In the genomic region with DNA sequence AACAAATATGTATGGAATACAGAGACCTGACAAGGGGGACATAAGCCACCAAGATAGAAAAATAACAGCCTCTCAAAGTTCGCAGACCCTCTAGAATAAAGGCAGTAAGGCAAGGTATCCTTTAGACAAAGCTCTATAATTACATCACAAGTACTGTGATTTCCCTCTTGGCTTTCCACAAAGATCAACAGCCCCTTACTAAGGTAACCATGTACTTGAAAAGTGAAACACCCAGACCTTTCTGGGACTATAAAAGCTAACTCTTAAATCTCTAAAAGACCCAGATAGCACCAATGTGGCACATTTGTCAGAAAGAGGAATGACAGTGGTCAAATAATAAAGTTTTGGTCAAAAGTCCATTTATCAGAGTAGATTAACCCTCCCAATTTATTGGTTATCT, we compare ENCODE assay signal across 9 cellular contexts. TPM values are rescaled to one million over a fixed set of nuclear protein-coding genes. Genes with fewer than 3 reads are reported as not detected.
DNase-seq lines count a peak whose midpoint lies in the region; ATAC-seq and TF ChIP-seq lines count a peak whose summit lies in the region.
"Had no signal": no experiment of that assay in that cellular context is flagged by ENCODE, and none has a peak within 500 bp of the region (broad histone marks: within the 10 kb centered on the region; RNA-seq: fewer than 3 reads in every experiment).

No MANE protein-coding gene starts in this region.

- 84 to 96% (median 89%) methylated on average over 1 of the region's 1 CpG for WGBS in heart left ventricle, 4 donors

- H3K4me3 ChIP-seq in heart left ventricle (peak overlapping the region in 1 of 12 donors; percentile 13), ascending aorta (no peak overlapping the region)

- peak; percentile 23 for ATAC-seq in GM19372 (IDR thresholded peaks at IDR 0.05; ENCODE audit: low read depth, unreplicated experiment)
- ATAC-seq in HG03457 (IDR thresholded peaks at IDR 0.05; ENCODE audit: unreplicated experiment): peak; percentile 27
- ATAC-seq in activated naive CD8-positive, alpha-beta T cell treated with anti-CD3 and anti-CD28 coated beads, Interleukin-2, amount 50 U/mL, for 24 hours: peak; percentile 42
- no peak for ATAC-seq in heart left ventricle

- peak overlapping the region; percentile 41 for H3K4me3 Mint-ChIP-seq in activated naive CD8-positive, alpha-beta T cell treated with anti-CD3 and anti-CD28 coated beads, Interleukin-2, amount 50 U/mL, for 24 hours
- no peak overlapping the region for H3K4me3 Mint-ChIP-seq in nephron progenitor cell

- peak; percentile 1 for DNase-seq in DMS53 treated with DMSO at 0.1 percent for 48 hours (lab: John Stamatoyannopoulos, UW; ENCODE audit: unreplicated experiment)
- DNase-seq in activated naive CD8-positive, alpha-beta T cell treated with anti-CD3 and anti-CD28 coated beads, Interleukin-2, amount 50 U/mL, for 24 hours: no peak
- DNase-seq in nephron progenitor cell: no peak
- DNase-seq in heart left ventricle: no peak
- no peak for DNase-seq in ascending aorta (ENCODE audit: low spot score in 2 of 2)
- DNase-seq in NCI-H2029 treated with DMSO at 0.1 percent for 48 hours (lab: John Stamatoyannopoulos, UW): no peak
- DNase-seq: posterior cingulate gyrus had no signal

- peak overlapping the region; percentile 71 for H3K27ac Mint-ChIP-seq in activated naive CD8-positive, alpha-beta T cell treated with anti-CD3 and anti-CD28 coated beads, Interleukin-2, amount 50 U/mL, for 24 hours
- H3K27ac Mint-ChIP-seq in nephron progenitor cell: no peak overlapping the region

- H3K4me1 Mint-ChIP-seq in activated naive CD8-positive, alpha-beta T cell treated with anti-CD3 and anti-CD28 coated beads, Interleukin-2, amount 50 U/mL, for 24 hours: peaks cover 81% of the 10 kb centered on the region
- H3K4me1 Mint-ChIP-seq in nephron progenitor cell: peaks cover 24% of the 10 kb centered on the region

- no peaks in the 10 kb centered on the region for H3K27me3 Mint-ChIP-seq in activated naive CD8-positive, alpha-beta T cell treated with anti-CD3 and anti-CD28 coated beads, Interleukin-2, amount 50 U/mL, for 24 hours
- no peaks in the 10 kb centered on the region for H3K27me3 Mint-ChIP-seq in nephron progenitor cell (ENCODE audit: low read depth, poor library complexity)

- no peak for TF ChIP-seq POLR2A in heart left ventricle (IDR thresholded peaks at IDR 0.05)

- no peak for TF ChIP-seq CTCF in nephron progenitor cell (IDR thresholded peaks at IDR 0.05)
- no peak for TF ChIP-seq CTCF in heart left ventricle (IDR thresholded peaks at IDR 0.05)
- TF ChIP-seq CTCF in ascending aorta (IDR thresholded peaks at IDR 0.05): no peak

- H3K27ac ChIP-seq in heart left ventricle: peak overlapping the region in 1 of 12 donors; percentile 44
- no peak overlapping the region for H3K27ac ChIP-seq in ascending aorta

- H3K4me1 ChIP-seq in heart left ventricle (peaks cover 0 to 87% (median 67%) of the 10 kb centered on the region in 12 donors), ascending aorta (peaks cover 12 to 18% of the 10 kb centered on the region in 2 donors)

- peaks cover 2% of the 10 kb centered on the region for H3K36me3 Mint-ChIP-seq in activated naive CD8-positive, alpha-beta T cell treated with anti-CD3 and anti-CD28 coated beads, Interleukin-2, amount 50 U/mL, for 24 hours (ENCODE audit: low read depth)
- H3K36me3 Mint-ChIP-seq in nephron progenitor cell (ENCODE audit: low read depth): peaks cover 70% of the 10 kb centered on the region

- H3K9me3 Mint-ChIP-seq in activated naive CD8-positive, alpha-beta T cell treated with anti-CD3 and anti-CD28 coated beads, Interleukin-2, amount 50 U/mL, for 24 hours: no peaks in the 10 kb centered on the region
- H3K9me3 Mint-ChIP-seq in nephron progenitor cell: peaks cover 25% of the 10 kb centered on the region

- peaks cover 0 to 3% (median 0%) of the 10 kb centered on the region in 12 donors for H3K9me3 ChIP-seq in heart left ventricle
- H3K9me3 ChIP-seq in ascending aorta: no peaks in the 10 kb centered on the region

- no peaks in the 10 kb centered on the region for H3K36me3 ChIP-seq in heart left ventricle
- no peaks in the 10 kb centered on the region for H3K36me3 ChIP-seq in ascending aorta

- intact Hi-C loops in heart left ventricle (cut with DNase I): loop anchor here in 1 of 10 donors (5.0 kb wide), 1 partner anchor 42 kb away; no protein-coding TSS in a partner anchor
- intact Hi-C loops in ascending aorta (cut with DNase I): loop anchor here (5.0 kb wide), 1 partner anchor 52 kb away; a partner anchor contains a TSS

- H3K27me3 ChIP-seq in heart left ventricle (no peaks in the 10 kb centered on the region), ascending aorta (no peaks in the 10 kb centered on the region)

RNA-seq across cellular contexts. Expression of a gene that starts 51.9 kb away (rescaled TPM):
- total RNA-seq in heart left ventricle (100 to 1,000 TPM in 6 of 9 donors, 10 to 100 TPM in 3; 50.0 to 176 (median 120) TPM), ascending aorta (52.0 TPM)
- 10 to 100 TPM; 24.0 to 46.0 TPM for polyA plus RNA-seq in heart left ventricle

Comparison
In these comparisons a context has a peak if more than half of its experiments do, and no peak if none do; other contexts are left out.
1. ATAC-seq: peak in GM19372 (single experiment), HG03457 (single experiment) and activated naive CD8-positive, alpha-beta T cell treated with anti-CD3 and anti-CD28 coated beads, Interleukin-2, amount 50 U/mL, for 24 hours (single experiment); none in heart left ventricle (0 of 4).